ENCODE assay signal across 8 cellular contexts in the genomic region with DNA sequence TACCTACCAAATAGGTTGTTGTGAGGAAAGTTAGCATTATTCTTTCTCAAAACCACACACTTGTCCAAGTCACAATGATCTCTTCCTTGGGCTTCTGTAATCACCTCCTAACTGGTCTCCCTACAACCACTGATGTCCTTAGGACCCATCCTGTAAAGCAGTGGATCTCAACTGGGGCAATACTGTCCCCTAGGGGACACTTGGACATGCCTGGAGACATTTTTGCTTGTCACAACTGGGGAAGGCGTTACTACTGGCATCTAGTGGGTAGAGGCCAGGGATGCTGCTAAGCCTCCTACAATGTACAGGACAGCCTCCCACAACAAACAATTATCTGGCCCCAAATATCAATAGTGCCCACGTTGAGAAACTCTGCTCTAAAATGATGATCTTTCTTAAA.
DNase-seq lines count a peak whose midpoint lies in the region; ATAC-seq and TF ChIP-seq lines count a peak whose summit lies in the region.

No MANE protein-coding gene starts in this region.

- no peak overlapping the region for H3K4me2 ChIP-seq in DND-41 (ENCODE audit: insufficient read depth, low read length)

- no peaks in the 10 kb centered on the region for H4K20me1 ChIP-seq in DND-41 (ENCODE audit: insufficient read depth, low read length)

- TF ChIP-seq POLR2A in ovary (IDR thresholded peaks at IDR 0.05), result no peak

- H3K27me3 ChIP-seq in DND-41 (ENCODE audit: insufficient read depth, low read length, poor library complexity) (no peaks in the 10 kb centered on the region), ovary (no peaks in the 10 kb centered on the region)

- H3K4me1 ChIP-seq in DND-41 (ENCODE audit: insufficient read depth, low read length), result no peaks in the 10 kb centered on the region
- no peaks in the 10 kb centered on the region for H3K4me1 ChIP-seq in ovary (ENCODE audit: insufficient read depth)

- no peak for ATAC-seq in DND-41 (ENCODE audit: insufficient read depth, low read depth)
- peak; percentile 87 for ATAC-seq in GM19351 (IDR thresholded peaks at IDR 0.05; ENCODE audit: unreplicated experiment)
- ATAC-seq in activated T-cell treated with anti-CD3 and anti-CD28 coated beads, Interleukin-2, amount 50 U/mL, for 4 hours, result no peak

- H3K9ac ChIP-seq in DND-41 (ENCODE audit: low read depth, low read length), result no peak overlapping the region

- no peak overlapping the region for H3K27ac ChIP-seq in DND-41 (ENCODE audit: low read length)
- H3K27ac ChIP-seq in ovary, result no peak overlapping the region

- H2AFZ ChIP-seq in DND-41 (ENCODE audit: low read depth, low read length), result no peak overlapping the region

- DNase-seq in DND-41 (peak; percentile 9), NOMO-1 treated with DMSO at 0.1 percent for 48 hours (lab: John Stamatoyannopoulos, UW; ENCODE audit: unreplicated experiment) (peak; percentile 55), choroid plexus epithelial cell (ENCODE audit: low read depth) (peak; percentile 23), lung microvascular endothelial cell (ENCODE audit: low read depth in 2 of 2) (peak; percentile 48 to 70), kidney glomerular epithelial cell (lab: John Stamatoyannopoulos, UW) (no peak), ovary (no peak)
- DNase-seq in activated T-cell treated with anti-CD3 and anti-CD28 coated beads, Interleukin-2, amount 50 U/mL, for 4 hours, result no peak

- WGBS in ovary, 3 donors, result 41 to 48% (median 42%) methylated on average over 2 of the region's 2 CpGs

- H3K9me3 ChIP-seq in DND-41 (ENCODE audit: insufficient read depth, low read length, severe bottlenecking), result no peaks in the 10 kb centered on the region
- no peaks in the 10 kb centered on the region for H3K9me3 ChIP-seq in ovary

- peak; percentile 39 for TF ChIP-seq CTCF in DND-41 (IDR thresholded peaks at IDR 0.05; ENCODE audit: borderline replicate concordance, extremely low read depth, low read length, poor library complexity, severe bottlenecking)
- peak; percentile 35 for TF ChIP-seq CTCF in choroid plexus epithelial cell (conservative IDR thresholded peaks at IDR 0.05; ENCODE audit: low read depth, low read length)
- no peak for TF ChIP-seq CTCF in ovary (IDR thresholded peaks at IDR 0.05)

- H3K36me3 ChIP-seq in DND-41 (ENCODE audit: insufficient read depth, low read length) (no peaks in the 10 kb centered on the region), ovary (no peaks in the 10 kb centered on the region)

- TF ChIP-seq EP300 in ovary (IDR thresholded peaks at IDR 0.05), result no peak

- peaks cover 2% of the 10 kb centered on the region for H3K4me1 Mint-ChIP-seq in activated T-cell treated with anti-CD3 and anti-CD28 coated beads, Interleukin-2, amount 50 U/mL, for 4 hours (ENCODE audit: low read depth)

- H3K9me3 Mint-ChIP-seq in activated T-cell treated with anti-CD3 and anti-CD28 coated beads, Interleukin-2, amount 50 U/mL, for 4 hours, result no peaks in the 10 kb centered on the region

- intact Hi-C loops in ovary (cut with DNase I), result no loop called here

- H3K4me3 Mint-ChIP-seq in activated T-cell treated with anti-CD3 and anti-CD28 coated beads, Interleukin-2, amount 50 U/mL, for 4 hours, result no peak overlapping the region

- H3K4me3 ChIP-seq in DND-41 (ENCODE audit: low read depth in 1 of 2, low read length in 2 of 2) (no peak overlapping the region), choroid plexus epithelial cell (ENCODE audit: low read depth, low read length) (no peak overlapping the region), ovary (no peak overlapping the region)

- H3K79me2 ChIP-seq in DND-41 (ENCODE audit: insufficient read depth, low read length), result no peaks in the 10 kb centered on the region

- H3K27me3 Mint-ChIP-seq in activated T-cell treated with anti-CD3 and anti-CD28 coated beads, Interleukin-2, amount 50 U/mL, for 4 hours (ENCODE audit: low read depth), result peaks cover 2% of the 10 kb centered on the region

- no peaks in the 10 kb centered on the region for H3K36me3 Mint-ChIP-seq in activated T-cell treated with anti-CD3 and anti-CD28 coated beads, Interleukin-2, amount 50 U/mL, for 4 hours (ENCODE audit: insufficient read depth)

Comparison
In these comparisons a context has a peak if more than half of its experiments do, and no peak if none do; other contexts are left out.
1. DNase-seq: peak in DND-41 (single experiment), NOMO-1 treated with DMSO at 0.1 percent for 48 hours (single experiment), choroid plexus epithelial cell (single experiment) and lung microvascular endothelial cell (2 of 2); none in kidney glomerular epithelial cell (single experiment), ovary (0 of 5) and activated T-cell treated with anti-CD3 and anti-CD28 coated beads, Interleukin-2, amount 50 U/mL, for 4 hours (single experiment).
2. CTCF ChIP-seq: peak in DND-41 (single experiment) and choroid plexus epithelial cell (single experiment); none in ovary (0 of 3).